In genomic region chr7:138879356-138879755, GRCh38 we compare ENCODE assay signal across 19 cellular contexts.
DNase-seq lines count a peak whose midpoint lies in the region; ATAC-seq and TF ChIP-seq lines count a peak whose summit lies in the region.
"Had no signal": no experiment of that assay in that cellular context is flagged by ENCODE, and none has a peak within 500 bp of the region (broad histone marks: within the 10 kb centered on the region; RNA-seq: fewer than 3 reads in every experiment).

No MANE protein-coding gene starts in this region.

- WGBS in smooth muscle cell (ENCODE audit: low lambda C conversion rate), result 48% methylated on average over 10 of the region's 10 CpGs

- no peak overlapping the region for H2AFZ ChIP-seq in smooth muscle cell (ENCODE audit: low read depth)

- peak overlapping the region; percentile 17 for H3K27ac ChIP-seq in cardiac muscle cell
- no peak overlapping the region for H3K27ac ChIP-seq in smooth muscle cell (ENCODE audit: low read depth)
- no peak overlapping the region for H3K27ac ChIP-seq in left lung
- H3K27ac ChIP-seq: 22Rv1, BLaER1, C4-2B had no signal

- H3K4me3 Mint-ChIP-seq in brain (no peak overlapping the region), mesothelial cell of epicardium (no peak overlapping the region)
- H3K4me3 Mint-ChIP-seq: B cell; CD4-positive, CD25-positive, alpha-beta regulatory T cell; CD8-positive, alpha-beta T cell; H9 had no signal

- H3K9ac ChIP-seq in smooth muscle cell (ENCODE audit: low read depth), result no peak overlapping the region
- H3K9ac ChIP-seq: BLaER1 had no signal

- H3K27ac Mint-ChIP-seq in brain (peak overlapping the region in 3 of 5 experiments; percentile 26 to 73 (median 46)), mesothelial cell of epicardium (peak overlapping the region; percentile 69)
- H3K27ac Mint-ChIP-seq: B cell; CD8-positive, alpha-beta T cell; H9 had no signal

- H3K36me3 Mint-ChIP-seq in brain (peaks cover 79% of the 10 kb centered on the region), mesothelial cell of epicardium (peaks cover 31% of the 10 kb centered on the region)
- H3K36me3 Mint-ChIP-seq: CD4-positive, CD25-positive, alpha-beta regulatory T cell; CD8-positive, alpha-beta T cell had no signal

- peaks cover 11% of the 10 kb centered on the region for H3F3A ChIP-seq in smooth muscle cell (ENCODE audit: low read depth)

- intact Hi-C loops in Right ventricle myocardium inferior (cut with DNase I), result no loop called here
- intact Hi-C loops in left lung (cut with DNase I), result no loop called here

- DNase-seq in cardiac muscle cell (ENCODE audit: low read depth in 1 of 2, low spot score in 1 of 2) (peak in 1 of 2 donors; percentile 7), Right ventricle myocardium inferior (ENCODE audit: missing footprints) (no peak), mesothelial cell of epicardium (ENCODE audit: low spot score in 2 of 2, unreplicated experiment in 2 of 2) (no peak), smooth muscle cell (lab: John Stamatoyannopoulos, UW; ENCODE audit: unreplicated experiment) (no peak), NCI-H69 (lab: John Stamatoyannopoulos, UW) (no peak), left lung (no peak)
- DNase-seq: Caco-2; CD4-positive, CD25-positive, alpha-beta regulatory T cell; CD8-positive, alpha-beta T cell; DMS153; DND-41; H9 had no signal

- H3K4me3 ChIP-seq in cardiac muscle cell (no peak overlapping the region), smooth muscle cell (no peak overlapping the region), left lung (no peak overlapping the region)
- H3K4me3 ChIP-seq: BLaER1 had no signal

- H3K9me3 Mint-ChIP-seq in brain, result no peaks in the 10 kb centered on the region
- no peaks in the 10 kb centered on the region for H3K9me3 Mint-ChIP-seq in mesothelial cell of epicardium
- H3K9me3 Mint-ChIP-seq: CD4-positive, CD25-positive, alpha-beta regulatory T cell; CD8-positive, alpha-beta T cell; H9 had no signal

- H3K27me3 ChIP-seq in cardiac muscle cell (no peaks in the 10 kb centered on the region), smooth muscle cell (ENCODE audit: low read depth) (no peaks in the 10 kb centered on the region), left lung (no peaks in the 10 kb centered on the region)
- H3K27me3 ChIP-seq: BLaER1 had no signal

- H3K9me3 ChIP-seq in cardiac muscle cell (ENCODE audit: low read depth) (no peaks in the 10 kb centered on the region), smooth muscle cell (replicated peaks; ENCODE audit: low read depth) (no peaks in the 10 kb centered on the region), left lung (no peaks in the 10 kb centered on the region)
- H3K9me3 ChIP-seq: BLaER1, Caco-2 had no signal

- no peaks in the 10 kb centered on the region for H3K79me2 ChIP-seq in smooth muscle cell (ENCODE audit: low read depth)

- H3K4me2 ChIP-seq in smooth muscle cell, result peak overlapping the region; percentile 52
- H3K4me2 ChIP-seq: BLaER1 had no signal

- peaks cover 9% of the 10 kb centered on the region for H3K4me1 ChIP-seq in cardiac muscle cell (ENCODE audit: low read depth)
- H3K4me1 ChIP-seq in smooth muscle cell (ENCODE audit: low read depth), result no peaks in the 10 kb centered on the region
- no peaks in the 10 kb centered on the region for H3K4me1 ChIP-seq in left lung

- H3K36me3 ChIP-seq in cardiac muscle cell, result peaks cover 4% of the 10 kb centered on the region
- no peaks in the 10 kb centered on the region for H3K36me3 ChIP-seq in smooth muscle cell (ENCODE audit: low read depth)
- no peaks in the 10 kb centered on the region for H3K36me3 ChIP-seq in left lung

- ATAC-seq in Right ventricle myocardium inferior (no peak), left lung (no peak), HG02840 (IDR thresholded peaks at IDR 0.05; ENCODE audit: low FRiP score, unreplicated experiment) (no peak)
- ATAC-seq: CD8-positive, alpha-beta T cell; HCT116 had no signal

- H3K27me3 Mint-ChIP-seq in brain (no peaks in the 10 kb centered on the region), mesothelial cell of epicardium (ENCODE audit: low read depth) (no peaks in the 10 kb centered on the region)
- H3K27me3 Mint-ChIP-seq: B cell; CD4-positive, CD25-positive, alpha-beta regulatory T cell had no signal

- H4K20me1 ChIP-seq in smooth muscle cell (ENCODE audit: low read depth), result no peaks in the 10 kb centered on the region
- H4K20me1 ChIP-seq: BLaER1 had no signal

- no peaks in the 10 kb centered on the region for H3K4me1 Mint-ChIP-seq in brain
- H3K4me1 Mint-ChIP-seq in mesothelial cell of epicardium, result peaks cover 7% of the 10 kb centered on the region
- H3K4me1 Mint-ChIP-seq: B cell, H9 had no signal

- TF ChIP-seq CTCF in cardiac muscle cell (IDR thresholded peaks at IDR 0.05; ENCODE audit: low read depth, low read length), result no peak
- TF ChIP-seq CTCF in brain (conservative IDR thresholded peaks at IDR 0.05), result no peak
- TF ChIP-seq CTCF in mesothelial cell of epicardium (IDR thresholded peaks at IDR 0.05; ENCODE audit: unreplicated experiment), result no peak
- no peak for TF ChIP-seq CTCF in smooth muscle cell (IDR thresholded peaks at IDR 0.05; ENCODE audit: borderline replicate concordance, insufficient read depth, poor library complexity, severe bottlenecking)
- no peak for TF ChIP-seq CTCF in left lung (IDR thresholded peaks at IDR 0.05)
